1 cellular context compared by ENCODE assay signal in genomic region chr6:7726416-7727149, GRCh38.
TF ChIP-seq lines count a peak whose summit lies in the region.

No MANE protein-coding gene starts in this region.

TF ChIP-seq in HCT116, 20 proteins besides CTCF, POLR2A, EP300 and RAD21 (continued from another document):
- TF ChIP-seq ZBTB33 (IDR thresholded peaks at IDR 0.05; ENCODE audit: extremely low read depth, insufficient replicate concordance, low read length): no peak
